ENCODE assay signal across 22 cellular contexts in the genomic region with DNA sequence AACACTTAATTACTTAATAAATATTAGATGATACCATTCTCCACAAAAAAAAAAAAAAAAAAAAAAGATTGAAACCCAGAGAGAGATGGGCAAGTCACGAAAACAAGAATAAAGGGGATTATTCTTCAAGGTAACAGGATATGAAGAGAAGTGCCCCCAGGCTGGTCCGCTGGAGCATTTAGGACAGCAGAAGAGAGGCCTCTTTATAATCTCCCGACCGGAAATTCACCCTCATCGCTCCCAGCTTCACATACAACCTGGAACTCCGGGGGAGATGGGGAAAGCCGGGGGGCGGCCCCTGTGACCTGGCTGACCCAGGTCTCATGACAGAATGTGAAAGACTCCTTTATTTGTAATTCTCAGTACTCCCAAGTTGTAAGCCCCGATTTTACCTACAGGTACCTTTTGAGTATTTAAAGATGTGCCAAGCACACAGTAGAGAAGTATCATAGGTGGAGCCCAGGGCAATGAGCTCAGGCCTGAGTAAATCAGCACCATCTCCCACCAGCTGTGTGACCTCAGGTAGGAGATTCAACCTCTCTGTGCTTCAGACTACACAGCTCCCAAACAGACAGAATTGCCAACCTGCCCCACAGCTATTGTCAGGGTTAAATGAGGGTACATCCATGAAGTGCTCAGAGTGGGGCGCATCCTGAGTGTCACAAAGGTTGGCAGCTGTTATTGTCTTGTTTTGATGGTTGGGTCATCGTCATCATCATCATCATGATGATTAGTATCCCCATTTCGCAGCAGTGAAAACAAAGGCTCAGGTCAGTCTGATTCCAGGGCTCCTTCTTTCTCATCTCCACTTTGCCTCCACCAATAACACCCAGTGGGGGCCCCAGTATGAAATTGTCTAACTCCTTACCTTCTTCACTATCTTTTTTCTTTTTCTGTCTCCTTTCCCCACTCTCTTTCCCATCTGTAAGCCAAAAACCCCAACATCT.
DNase-seq lines count a peak whose midpoint lies in the region; ATAC-seq and TF ChIP-seq lines count a peak whose summit lies in the region.
"Had no signal": no experiment of that assay in that cellular context is flagged by ENCODE, and none has a peak within 500 bp of the region (broad histone marks: within the 10 kb centered on the region; RNA-seq: fewer than 3 reads in every experiment).

No MANE protein-coding gene starts in this region.

- H3K27ac ChIP-seq in BLaER1 (no peak overlapping the region), KOPT-K1 (ENCODE audit: low read depth, low read length, poor library complexity, severe bottlenecking) (peak overlapping the region; percentile 76), left lung (peak overlapping the region; percentile 24 to 34)
- H3K27ac ChIP-seq: neutrophil, psoas muscle had no signal

- H3K36me3 Mint-ChIP-seq in neural crest cell (ENCODE audit: low read depth) = no peaks in the 10 kb centered on the region

- peaks cover 23% of the 10 kb centered on the region for H3K4me1 ChIP-seq in BLaER1
- peaks cover 4 to 9% of the 10 kb centered on the region in 2 donors for H3K4me1 ChIP-seq in left lung

- TF ChIP-seq CTCF in left lung (IDR thresholded peaks at IDR 0.05) (no peak), neural crest cell (conservative IDR thresholded peaks at IDR 0.05) (no peak)

- H3K27ac Mint-ChIP-seq in neural crest cell (ENCODE audit: unreplicated experiment) = peak overlapping the region; percentile 57
- H3K27ac Mint-ChIP-seq: activated CD8-positive, alpha-beta T cell treated with anti-CD3 and anti-CD28 coated beads for 36 hours had no signal

- H3K4me1 Mint-ChIP-seq in neural crest cell = peaks cover 37% of the 10 kb centered on the region

- no peak overlapping the region for H3K4me3 Mint-ChIP-seq in neural crest cell
- H3K4me3 Mint-ChIP-seq: activated CD8-positive, alpha-beta T cell treated with anti-CD3 and anti-CD28 coated beads for 36 hours had no signal

- H3K4me3 ChIP-seq in BLaER1 (no peak overlapping the region), left lung (no peak overlapping the region)
- H3K4me3 ChIP-seq: mucosa of descending colon, psoas muscle, skin epidermis had no signal

- H4K20me1 ChIP-seq in BLaER1 = no peaks in the 10 kb centered on the region

- H3K9ac ChIP-seq in BLaER1 = 0 out of 2 replicates have a peak overlapping the region, but pooled peaks have one; percentile 13

- no peaks in the 10 kb centered on the region for H3K9me3 ChIP-seq in BLaER1
- H3K9me3 ChIP-seq in KOPT-K1 (ENCODE audit: insufficient read depth, low read length, poor library complexity, severe bottlenecking) = no peaks in the 10 kb centered on the region
- H3K9me3 ChIP-seq in left lung = no peaks in the 10 kb centered on the region
- H3K9me3 ChIP-seq: mucosa of descending colon, neutrophil, psoas muscle had no signal

- ATAC-seq in left lung = no peak
- ATAC-seq: activated CD8-positive, alpha-beta T cell treated with anti-CD3 and anti-CD28 coated beads for 36 hours; PC-3 had no signal

- no peak for DNase-seq in left lung
- no peak for DNase-seq in neural crest cell (ENCODE audit: low read depth, low spot score)
- no peak for DNase-seq in KBM-7
- no peak for DNase-seq in SK-N-DZ (ENCODE audit: low spot score)
- no peak for DNase-seq in NCI-H524 (lab: John Stamatoyannopoulos, UW)
- no peak for DNase-seq in NOMO-1 (lab: John Stamatoyannopoulos, UW; ENCODE audit: unreplicated experiment in 2 of 2)
- DNase-seq: ACHN; activated CD4-positive, CD25-positive, alpha-beta regulatory T cell treated with anti-CD3 and anti-CD28 coated beads, Interleukin-2, amount 50 U/mL, for 72 hours; activated CD8-positive, alpha-beta T cell treated with anti-CD3 and anti-CD28 coated beads for 36 hours; activated gamma-delta T cell; brain microvascular endothelial cell; effector memory CD4-positive, alpha-beta T cell; foreskin fibroblast; NCI-H1092; NCI-H187 treated with DMSO at 0.1 percent for 48 hours; PC-3; psoas muscle had no signal

- intact Hi-C loops in left lung (cut with DNase I) = no loop called here

- in situ Hi-C loops in KBM-7 (cut with MboI; ENCODE audit: low pct_unique_long_range_greater_than_20kb, low sequenced_read_pairs) = no loop called here

- H3K27me3 ChIP-seq in BLaER1 = peaks cover 30% of the 10 kb centered on the region; the same call in 1 of the 2 replicates
- H3K27me3 ChIP-seq in left lung = no peaks in the 10 kb centered on the region
- H3K27me3 ChIP-seq: brain microvascular endothelial cell, neutrophil had no signal

- no peaks in the 10 kb centered on the region for H3K9me3 Mint-ChIP-seq in neural crest cell
- H3K9me3 Mint-ChIP-seq: activated CD8-positive, alpha-beta T cell treated with anti-CD3 and anti-CD28 coated beads for 36 hours had no signal

- peak overlapping the region; percentile 74 for H3K4me2 ChIP-seq in BLaER1

- H3K27me3 Mint-ChIP-seq in neural crest cell (ENCODE audit: low read depth) = no peaks in the 10 kb centered on the region

- H3K36me3 ChIP-seq in BLaER1 (no peaks in the 10 kb centered on the region), KOPT-K1 (ENCODE audit: insufficient read depth, low read length) (no peaks in the 10 kb centered on the region), left lung (no peaks in the 10 kb centered on the region)
- H3K36me3 ChIP-seq: brain microvascular endothelial cell, neutrophil had no signal
